ENCODE assay signal across 18 cellular contexts in the genomic region with DNA sequence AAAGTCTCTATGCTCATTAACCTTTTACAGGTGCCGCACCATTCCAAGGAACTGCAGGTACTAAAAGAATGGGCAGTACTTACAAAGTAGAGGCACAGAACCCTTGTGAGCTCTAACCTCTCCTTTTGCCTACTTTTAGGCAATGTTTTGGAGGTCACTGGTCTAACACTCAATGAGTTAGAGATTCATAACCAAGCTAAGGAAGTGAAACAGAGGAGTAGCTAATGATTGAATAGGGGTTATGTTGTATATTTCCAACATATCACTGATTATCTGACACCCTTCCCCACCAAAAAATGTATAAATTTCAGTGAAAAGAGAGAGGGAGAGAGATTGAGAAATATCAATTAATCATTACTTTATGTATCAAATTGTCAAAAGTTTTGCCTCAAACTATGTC.
"Had no signal": no experiment of that assay in that cellular context is flagged by ENCODE, and none has a peak within 500 bp of the region (broad histone marks: within the 10 kb centered on the region; RNA-seq: fewer than 3 reads in every experiment).

No MANE protein-coding gene starts in this region.

- H3K4me1 Mint-ChIP-seq: endodermal cell; naive thymus-derived CD8-positive, alpha-beta T cell; stimulated activated memory B cell treated with anti-CD40 and anti-IgM and Interleukin-4, amounts not matched to agents 10 μg/mL and 1 μg/mL and 100 μg/mL, for 72 hours had no signal

- H3K4me3 Mint-ChIP-seq: dendritic cell treated with granulocyte-macrophage colony-stimulating factor and Interleukin-4, amounts not matched to agents 40 ng/mL and 50 ng/mL, for 4 days; endodermal cell; naive thymus-derived CD8-positive, alpha-beta T cell; stimulated activated memory B cell treated with anti-CD40 and anti-IgM and Interleukin-4, amounts not matched to agents 10 μg/mL and 1 μg/mL and 100 μg/mL, for 72 hours; stimulated activated naive CD8-positive, alpha-beta T cell treated with anti-CD3 and anti-CD28 coated beads, Interleukin-15, Interleukin-2, amounts not matched to agents 100 ng/mL and 50 ng/mL, for 24 hours had no signal

- H3K36me3 Mint-ChIP-seq: naive thymus-derived CD8-positive, alpha-beta T cell; stimulated activated memory B cell treated with anti-CD40 and anti-IgM and Interleukin-4, amounts not matched to agents 10 μg/mL and 1 μg/mL and 100 μg/mL, for 72 hours had no signal

- ATAC-seq: foreskin keratinocyte; left colon; naive thymus-derived CD8-positive, alpha-beta T cell; sciatic nerve; stimulated activated memory B cell treated with anti-CD40 and anti-IgM and Interleukin-4, amounts not matched to agents 10 μg/mL and 1 μg/mL and 100 μg/mL, for 72 hours had no signal

- H3K27me3 Mint-ChIP-seq: dendritic cell treated with granulocyte-macrophage colony-stimulating factor and Interleukin-4, amounts not matched to agents 40 ng/mL and 50 ng/mL, for 4 days; naive thymus-derived CD8-positive, alpha-beta T cell; stimulated activated memory B cell treated with anti-CD40 and anti-IgM and Interleukin-4, amounts not matched to agents 10 μg/mL and 1 μg/mL and 100 μg/mL, for 72 hours; stimulated activated naive CD8-positive, alpha-beta T cell treated with anti-CD3 and anti-CD28 coated beads, Interleukin-15, Interleukin-2, amounts not matched to agents 100 ng/mL and 50 ng/mL, for 24 hours had no signal

- DNase-seq: endodermal cell; erythroblast; foreskin keratinocyte; kidney; left colon; mesendoderm; naive thymus-derived CD8-positive, alpha-beta T cell; spleen; stimulated activated CD4-positive, alpha-beta T cell treated with anti-CD3 and anti-CD28 coated beads, Interleukin-15, amount 100 ng/mL, for 24 hours; stimulated activated CD4-positive, alpha-beta T cell treated with anti-CD3 and anti-CD28 coated beads, Interleukin-1b, Interleukin-23, amount 100 ng/mL, for 48 hours; stimulated activated CD4-positive, alpha-beta T cell treated with anti-CD3 and anti-CD28 coated beads, Interleukin-4, amount 100 ng/mL, for 24 hours; tibial artery; upper lobe of left lung; uterus had no signal

- H3K27ac Mint-ChIP-seq: dendritic cell treated with granulocyte-macrophage colony-stimulating factor and Interleukin-4, amounts not matched to agents 40 ng/mL and 50 ng/mL, for 4 days; endodermal cell; naive thymus-derived CD8-positive, alpha-beta T cell; stimulated activated memory B cell treated with anti-CD40 and anti-IgM and Interleukin-4, amounts not matched to agents 10 μg/mL and 1 μg/mL and 100 μg/mL, for 72 hours; stimulated activated naive CD8-positive, alpha-beta T cell treated with anti-CD3 and anti-CD28 coated beads, Interleukin-15, Interleukin-2, amounts not matched to agents 100 ng/mL and 50 ng/mL, for 24 hours had no signal

- H3K9me3 Mint-ChIP-seq: dendritic cell treated with granulocyte-macrophage colony-stimulating factor and Interleukin-4, amounts not matched to agents 40 ng/mL and 50 ng/mL, for 4 days; stimulated activated memory B cell treated with anti-CD40 and anti-IgM and Interleukin-4, amounts not matched to agents 10 μg/mL and 1 μg/mL and 100 μg/mL, for 72 hours had no signal
